Comparison of ENCODE assay signal across 9 cellular contexts in the genomic region with DNA sequence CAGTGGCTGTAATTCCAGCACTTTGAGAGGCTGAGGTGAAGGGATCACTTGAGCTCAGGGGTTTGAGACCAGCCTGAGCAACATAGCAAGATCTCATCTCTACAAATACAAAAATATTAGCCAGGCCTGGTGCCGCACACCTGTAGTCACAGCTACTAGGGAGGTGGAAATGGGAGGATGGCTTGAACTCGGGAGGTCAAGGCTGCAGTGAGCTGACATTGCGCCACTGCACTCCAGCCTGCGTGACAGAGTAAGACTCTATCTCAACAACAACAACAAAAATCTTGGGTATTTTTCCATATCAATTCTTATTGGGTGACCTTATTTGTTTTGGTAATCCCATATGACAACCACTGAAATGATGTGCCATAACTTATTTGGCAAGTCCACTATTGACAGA. TPM values are rescaled to one million over a fixed set of nuclear protein-coding genes. Genes with fewer than 3 reads are reported as not detected.
"Had no signal": no experiment of that assay in that cellular context is flagged by ENCODE, and none has a peak within 500 bp of the region (broad histone marks: within the 10 kb centered on the region; RNA-seq: fewer than 3 reads in every experiment).

No MANE protein-coding gene starts in this region.

- DNase-seq: GDM1, GF-D8 had no signal

- FAIRE-seq: G401.6, GM12878, GM12891, GM12892, GM18507, GM19239 had no signal

- H3K4me3 ChIP-seq: GM12878 had no signal

- ATAC-seq: GM12878 had no signal

RNA-seq across cellular contexts. Expression of a gene that starts 52.6 kb away (rescaled TPM):
- total RNA-seq: G401 had no signal
